Comparison of ENCODE assay signal across 8 cellular contexts in genomic region chr21:31785237-31786163, GRCh38. TPM values are rescaled to one million over a fixed set of nuclear protein-coding genes. Genes with fewer than 3 reads are reported as not detected.
DNase-seq lines count a peak whose midpoint lies in the region; TF ChIP-seq lines count a peak whose summit lies in the region.
"Not testable (repeated sequence)": the region's sequence is repeated elsewhere in the genome, so short reads cannot be mapped to it uniquely, and the experiment has no call there.

No MANE protein-coding gene starts in this region.

- not testable (repeated sequence) for H3K36me3 ChIP-seq in colonic mucosa

- H3K9ac ChIP-seq in colonic mucosa (ENCODE audit: low read depth in 2 of 2, low read length in 2 of 2): not testable (repeated sequence)

- intact Hi-C loops in colonic mucosa (cut with DNase I): loop anchor here (2.0 kb wide), 1 partner anchor 473 kb away; no protein-coding TSS in a partner anchor

- not testable (repeated sequence) for H3K9me3 ChIP-seq in colonic mucosa

- not testable (repeated sequence) for H3K4me3 ChIP-seq in colonic mucosa

- TF ChIP-seq CTCF in colonic mucosa (IDR thresholded peaks at IDR 0.05): peak; percentile 64

- H3K4me1 ChIP-seq in colonic mucosa: not testable (repeated sequence)

- H3K27ac ChIP-seq in colonic mucosa: not testable (repeated sequence)

- DNase-seq in G401 (ENCODE audit: low spot score) (peak; percentile 74), LoVo (ENCODE audit: low spot score) (peak; percentile 20), NOMO-1 treated with dmso at 0.1 percent for 144 hours (lab: John Stamatoyannopoulos, UW; ENCODE audit: unreplicated experiment) (peak; percentile 29), colonic mucosa (peak; percentile 74), iPS-NIHi7 (ENCODE audit: extremely low spot score) (peak; percentile 71), retina (peak; percentile 59), ureter (ENCODE audit: low spot score) (peak; percentile 78)
- peak; percentile 21 to 25 for DNase-seq in activated CD4-positive, alpha-beta T cell treated with anti-CD3 and anti-CD28 coated beads, Interleukin-2, amount 50 U/mL, for 4 hours

- in situ Hi-C loops in G401 (cut with HindIII; ENCODE audit: low sequenced_read_pairs): not testable (repeated sequence)

- not testable (repeated sequence) for H3K27me3 ChIP-seq in colonic mucosa

RNA-seq across cellular contexts. Expression of gene SCAF4, which starts 53.6 kb away (rescaled TPM):
- 2.1 and 4.1 TPM in 2 replicates for total RNA-seq in G401 (2014; rRNA removed; shearing (Covaris generic))
- total RNA-seq in colonic mucosa (10 to 100 TPM; 35.1 to 35.9 TPM), ureter (44.2 TPM)

Comparison
In these comparisons a context has a peak if more than half of its experiments do, and no peak if none do; other contexts are left out.
1. DNase-seq: peak in every context shown above with its lines; median percentile 78 in ureter; 74 in G401; 74 in colonic mucosa; 71 in iPS-NIHi7; 59 in retina; 29 in NOMO-1 treated with dmso at 0.1 percent for 144 hours; 23 in activated CD4-positive, alpha-beta T cell treated with anti-CD3 and anti-CD28 coated beads, Interleukin-2, amount 50 U/mL, for 4 hours; 20 in LoVo.